2 cellular contexts compared by ENCODE assay signal in the genomic region with DNA sequence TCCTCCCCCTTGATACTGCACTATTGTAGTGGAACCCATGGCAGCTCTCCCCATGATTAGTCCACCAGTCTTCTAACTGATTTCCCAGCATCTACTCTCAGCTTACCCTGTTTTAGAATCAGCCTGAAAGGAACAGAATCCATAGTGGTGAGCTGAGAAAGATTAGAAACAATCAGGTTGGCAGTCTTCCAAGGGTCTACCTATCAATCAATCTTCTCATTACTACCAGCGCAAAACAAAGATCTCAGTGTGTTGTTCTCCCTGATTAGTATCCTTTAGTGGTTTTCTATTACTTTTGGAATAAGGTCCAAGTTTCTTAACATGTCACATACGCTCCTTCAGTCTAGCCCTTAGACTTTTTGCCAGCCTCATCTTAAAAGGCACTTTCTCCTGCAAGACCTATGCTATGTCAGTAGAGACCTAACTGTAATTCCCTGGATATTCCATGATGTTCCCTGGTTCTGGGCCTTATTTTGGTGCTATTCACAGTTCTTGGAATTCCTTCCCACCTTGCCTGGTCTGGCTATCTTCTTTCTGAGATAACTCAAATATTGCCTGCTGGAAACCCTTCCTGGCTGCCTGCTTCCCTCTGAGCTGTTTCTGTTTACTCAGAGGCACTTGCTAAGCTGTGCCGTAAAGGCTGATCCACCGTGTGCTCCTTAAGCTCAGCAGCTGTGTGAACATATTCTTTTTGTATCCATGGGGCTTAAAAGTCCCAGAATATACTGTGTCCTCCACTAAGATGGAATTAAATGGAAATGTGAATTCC.
TF ChIP-seq lines count a peak whose summit lies in the region.

No MANE protein-coding gene starts in this region.

TF ChIP-seq in IMR-90, 13 proteins besides CTCF, POLR2A, EP300 and RAD21 (continued from another document):
- TF ChIP-seq CEBPB (IDR thresholded peaks at IDR 0.05; ENCODE audit: low read depth, low read length) (no peak), MAZ (IDR thresholded peaks at IDR 0.05; ENCODE audit: borderline replicate concordance, low read depth, low read length) (no peak), SMC3 (IDR thresholded peaks at IDR 0.05; ENCODE audit: low read depth, low read length) (no peak), CHD1 (IDR thresholded peaks at IDR 0.05; ENCODE audit: low read depth, low read length) (no peak), MAFK (IDR thresholded peaks at IDR 0.05; ENCODE audit: low read depth, low read length) (no peak), RCOR1 (IDR thresholded peaks at IDR 0.05; ENCODE audit: insufficient replicate concordance, low read length) (no peak), NFE2L2 (IDR thresholded peaks at IDR 0.05; ENCODE audit: low read depth, low read length) (no peak), MXI1 (IDR thresholded peaks at IDR 0.05; ENCODE audit: borderline replicate concordance, low read depth, low read length) (no peak)
- TF ChIP-seq, protein P1, sequence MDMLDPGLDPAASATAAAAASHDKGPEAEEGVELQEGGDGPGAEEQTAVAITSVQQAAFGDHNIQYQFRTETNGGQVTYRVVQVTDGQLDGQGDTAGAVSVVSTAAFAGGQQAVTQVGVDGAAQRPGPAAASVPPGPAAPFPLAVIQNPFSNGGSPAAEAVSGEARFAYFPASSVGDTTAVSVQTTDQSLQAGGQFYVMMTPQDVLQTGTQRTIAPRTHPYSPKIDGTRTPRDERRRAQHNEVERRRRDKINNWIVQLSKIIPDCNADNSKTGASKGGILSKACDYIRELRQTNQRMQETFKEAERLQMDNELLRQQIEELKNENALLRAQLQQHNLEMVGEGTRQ (IDR thresholded peaks at IDR 0.05; ENCODE audit: low read depth, low read length) = no peak
- TF ChIP-seq, protein P2, sequence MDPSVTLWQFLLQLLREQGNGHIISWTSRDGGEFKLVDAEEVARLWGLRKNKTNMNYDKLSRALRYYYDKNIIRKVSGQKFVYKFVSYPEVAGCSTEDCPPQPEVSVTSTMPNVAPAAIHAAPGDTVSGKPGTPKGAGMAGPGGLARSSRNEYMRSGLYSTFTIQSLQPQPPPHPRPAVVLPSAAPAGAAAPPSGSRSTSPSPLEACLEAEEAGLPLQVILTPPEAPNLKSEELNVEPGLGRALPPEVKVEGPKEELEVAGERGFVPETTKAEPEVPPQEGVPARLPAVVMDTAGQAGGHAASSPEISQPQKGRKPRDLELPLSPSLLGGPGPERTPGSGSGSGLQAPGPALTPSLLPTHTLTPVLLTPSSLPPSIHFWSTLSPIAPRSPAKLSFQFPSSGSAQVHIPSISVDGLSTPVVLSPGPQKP (IDR thresholded peaks at IDR 0.05; ENCODE audit: borderline replicate concordance, low read depth, low read length) = no peak

TF ChIP-seq in WTC11, 78 proteins besides CTCF, POLR2A, EP300 and RAD21:
- TF ChIP-seq, protein P3, sequence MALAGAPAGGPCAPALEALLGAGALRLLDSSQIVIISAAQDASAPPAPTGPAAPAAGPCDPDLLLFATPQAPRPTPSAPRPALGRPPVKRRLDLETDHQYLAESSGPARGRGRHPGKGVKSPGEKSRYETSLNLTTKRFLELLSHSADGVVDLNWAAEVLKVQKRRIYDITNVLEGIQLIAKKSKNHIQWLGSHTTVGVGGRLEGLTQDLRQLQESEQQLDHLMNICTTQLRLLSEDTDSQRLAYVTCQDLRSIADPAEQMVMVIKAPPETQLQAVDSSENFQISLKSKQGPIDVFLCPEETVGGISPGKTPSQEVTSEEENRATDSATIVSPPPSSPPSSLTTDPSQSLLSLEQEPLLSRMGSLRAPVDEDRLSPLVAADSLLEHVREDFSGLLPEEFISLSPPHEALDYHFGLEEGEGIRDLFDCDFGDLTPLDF (CRISPR knock-in tag; IDR thresholded peaks at IDR 0.05) = no peak
- TF ChIP-seq, protein P4, sequence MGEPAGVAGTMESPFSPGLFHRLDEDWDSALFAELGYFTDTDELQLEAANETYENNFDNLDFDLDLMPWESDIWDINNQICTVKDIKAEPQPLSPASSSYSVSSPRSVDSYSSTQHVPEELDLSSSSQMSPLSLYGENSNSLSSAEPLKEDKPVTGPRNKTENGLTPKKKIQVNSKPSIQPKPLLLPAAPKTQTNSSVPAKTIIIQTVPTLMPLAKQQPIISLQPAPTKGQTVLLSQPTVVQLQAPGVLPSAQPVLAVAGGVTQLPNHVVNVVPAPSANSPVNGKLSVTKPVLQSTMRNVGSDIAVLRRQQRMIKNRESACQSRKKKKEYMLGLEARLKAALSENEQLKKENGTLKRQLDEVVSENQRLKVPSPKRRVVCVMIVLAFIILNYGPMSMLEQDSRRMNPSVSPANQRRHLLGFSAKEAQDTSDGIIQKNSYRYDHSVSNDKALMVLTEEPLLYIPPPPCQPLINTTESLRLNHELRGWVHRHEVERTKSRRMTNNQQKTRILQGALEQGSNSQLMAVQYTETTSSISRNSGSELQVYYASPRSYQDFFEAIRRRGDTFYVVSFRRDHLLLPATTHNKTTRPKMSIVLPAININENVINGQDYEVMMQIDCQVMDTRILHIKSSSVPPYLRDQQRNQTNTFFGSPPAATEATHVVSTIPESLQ (CRISPR knock-in tag; IDR thresholded peaks at IDR 0.05) = no peak
- TF ChIP-seq NR3C1 (CRISPR knock-in tag; conservative IDR thresholded peaks at IDR 0.05; ENCODE audit: low read depth) (no peak), NR1H2 (CRISPR knock-in tag; IDR thresholded peaks at IDR 0.05) (no peak), RORB (CRISPR knock-in tag; IDR thresholded peaks at IDR 0.05) (no peak), ZNF263 (CRISPR knock-in tag; IDR thresholded peaks at IDR 0.05; ENCODE audit: low read depth) (no peak), OVOL2 (CRISPR knock-in tag; IDR thresholded peaks at IDR 0.05; ENCODE audit: borderline replicate concordance) (no peak), CBFB (CRISPR knock-in tag; IDR thresholded peaks at IDR 0.05; ENCODE audit: low read depth) (no peak)
- TF ChIP-seq, protein P5, sequence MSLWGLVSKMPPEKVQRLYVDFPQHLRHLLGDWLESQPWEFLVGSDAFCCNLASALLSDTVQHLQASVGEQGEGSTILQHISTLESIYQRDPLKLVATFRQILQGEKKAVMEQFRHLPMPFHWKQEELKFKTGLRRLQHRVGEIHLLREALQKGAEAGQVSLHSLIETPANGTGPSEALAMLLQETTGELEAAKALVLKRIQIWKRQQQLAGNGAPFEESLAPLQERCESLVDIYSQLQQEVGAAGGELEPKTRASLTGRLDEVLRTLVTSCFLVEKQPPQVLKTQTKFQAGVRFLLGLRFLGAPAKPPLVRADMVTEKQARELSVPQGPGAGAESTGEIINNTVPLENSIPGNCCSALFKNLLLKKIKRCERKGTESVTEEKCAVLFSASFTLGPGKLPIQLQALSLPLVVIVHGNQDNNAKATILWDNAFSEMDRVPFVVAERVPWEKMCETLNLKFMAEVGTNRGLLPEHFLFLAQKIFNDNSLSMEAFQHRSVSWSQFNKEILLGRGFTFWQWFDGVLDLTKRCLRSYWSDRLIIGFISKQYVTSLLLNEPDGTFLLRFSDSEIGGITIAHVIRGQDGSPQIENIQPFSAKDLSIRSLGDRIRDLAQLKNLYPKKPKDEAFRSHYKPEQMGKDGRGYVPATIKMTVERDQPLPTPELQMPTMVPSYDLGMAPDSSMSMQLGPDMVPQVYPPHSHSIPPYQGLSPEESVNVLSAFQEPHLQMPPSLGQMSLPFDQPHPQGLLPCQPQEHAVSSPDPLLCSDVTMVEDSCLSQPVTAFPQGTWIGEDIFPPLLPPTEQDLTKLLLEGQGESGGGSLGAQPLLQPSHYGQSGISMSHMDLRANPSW (CRISPR knock-in tag; conservative IDR thresholded peaks at IDR 0.05; ENCODE audit: low read depth) = no peak
- TF ChIP-seq, protein P6, sequence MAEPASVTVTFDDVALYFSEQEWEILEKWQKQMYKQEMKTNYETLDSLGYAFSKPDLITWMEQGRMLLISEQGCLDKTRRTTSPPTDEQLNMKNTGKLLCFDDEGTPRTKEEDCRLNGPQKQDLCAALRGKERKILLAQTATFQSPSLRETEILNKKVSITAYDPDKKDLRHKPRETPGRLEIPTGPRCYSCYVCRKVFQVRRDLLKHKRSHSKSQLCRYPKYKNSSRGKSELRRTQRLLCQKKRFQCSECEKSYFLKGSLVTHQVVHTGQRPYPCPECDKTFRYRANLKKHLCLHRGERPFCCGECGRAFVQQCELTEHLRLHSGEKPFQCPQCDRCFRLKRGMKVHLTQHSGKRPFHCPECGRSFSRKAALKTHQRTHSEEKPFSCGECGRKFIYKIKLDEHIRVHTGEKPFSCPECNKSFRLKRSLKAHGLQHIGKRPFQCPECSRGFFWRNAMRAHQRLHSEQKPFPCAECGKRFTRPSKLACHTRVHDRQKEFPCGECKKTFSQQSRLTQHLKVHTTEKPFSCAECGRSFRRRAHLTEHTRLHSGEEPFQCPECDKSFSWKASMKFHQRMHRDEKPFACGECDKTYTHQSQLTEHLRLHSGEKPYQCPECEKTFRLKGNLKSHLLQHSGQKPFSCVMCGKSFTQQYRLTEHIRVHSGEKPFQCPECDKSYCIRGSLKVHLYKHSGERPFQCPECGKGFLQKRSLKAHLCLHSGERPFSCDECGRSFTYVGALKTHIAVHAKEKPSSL (CRISPR knock-in tag; conservative IDR thresholded peaks at IDR 0.05) = no peak
- TF ChIP-seq, protein P7, sequence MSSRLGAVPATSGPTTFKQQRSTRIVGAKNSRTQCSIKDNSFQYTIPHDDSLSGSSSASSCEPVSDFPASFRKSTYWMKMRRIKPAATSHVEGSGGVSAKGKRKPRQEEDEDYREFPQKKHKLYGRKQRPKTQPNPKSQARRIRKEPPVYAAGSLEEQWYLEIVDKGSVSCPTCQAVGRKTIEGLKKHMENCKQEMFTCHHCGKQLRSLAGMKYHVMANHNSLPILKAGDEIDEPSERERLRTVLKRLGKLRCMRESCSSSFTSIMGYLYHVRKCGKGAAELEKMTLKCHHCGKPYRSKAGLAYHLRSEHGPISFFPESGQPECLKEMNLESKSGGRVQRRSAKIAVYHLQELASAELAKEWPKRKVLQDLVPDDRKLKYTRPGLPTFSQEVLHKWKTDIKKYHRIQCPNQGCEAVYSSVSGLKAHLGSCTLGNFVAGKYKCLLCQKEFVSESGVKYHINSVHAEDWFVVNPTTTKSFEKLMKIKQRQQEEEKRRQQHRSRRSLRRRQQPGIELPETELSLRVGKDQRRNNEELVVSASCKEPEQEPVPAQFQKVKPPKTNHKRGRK (CRISPR knock-in tag; IDR thresholded peaks at IDR 0.05; ENCODE audit: borderline replicate concordance) = no peak
- TF ChIP-seq, protein P8, sequence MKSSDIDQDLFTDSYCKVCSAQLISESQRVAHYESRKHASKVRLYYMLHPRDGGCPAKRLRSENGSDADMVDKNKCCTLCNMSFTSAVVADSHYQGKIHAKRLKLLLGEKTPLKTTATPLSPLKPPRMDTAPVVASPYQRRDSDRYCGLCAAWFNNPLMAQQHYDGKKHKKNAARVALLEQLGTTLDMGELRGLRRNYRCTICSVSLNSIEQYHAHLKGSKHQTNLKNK (CRISPR knock-in tag; IDR thresholded peaks at IDR 0.05) = no peak
- TF ChIP-seq, protein P9, sequence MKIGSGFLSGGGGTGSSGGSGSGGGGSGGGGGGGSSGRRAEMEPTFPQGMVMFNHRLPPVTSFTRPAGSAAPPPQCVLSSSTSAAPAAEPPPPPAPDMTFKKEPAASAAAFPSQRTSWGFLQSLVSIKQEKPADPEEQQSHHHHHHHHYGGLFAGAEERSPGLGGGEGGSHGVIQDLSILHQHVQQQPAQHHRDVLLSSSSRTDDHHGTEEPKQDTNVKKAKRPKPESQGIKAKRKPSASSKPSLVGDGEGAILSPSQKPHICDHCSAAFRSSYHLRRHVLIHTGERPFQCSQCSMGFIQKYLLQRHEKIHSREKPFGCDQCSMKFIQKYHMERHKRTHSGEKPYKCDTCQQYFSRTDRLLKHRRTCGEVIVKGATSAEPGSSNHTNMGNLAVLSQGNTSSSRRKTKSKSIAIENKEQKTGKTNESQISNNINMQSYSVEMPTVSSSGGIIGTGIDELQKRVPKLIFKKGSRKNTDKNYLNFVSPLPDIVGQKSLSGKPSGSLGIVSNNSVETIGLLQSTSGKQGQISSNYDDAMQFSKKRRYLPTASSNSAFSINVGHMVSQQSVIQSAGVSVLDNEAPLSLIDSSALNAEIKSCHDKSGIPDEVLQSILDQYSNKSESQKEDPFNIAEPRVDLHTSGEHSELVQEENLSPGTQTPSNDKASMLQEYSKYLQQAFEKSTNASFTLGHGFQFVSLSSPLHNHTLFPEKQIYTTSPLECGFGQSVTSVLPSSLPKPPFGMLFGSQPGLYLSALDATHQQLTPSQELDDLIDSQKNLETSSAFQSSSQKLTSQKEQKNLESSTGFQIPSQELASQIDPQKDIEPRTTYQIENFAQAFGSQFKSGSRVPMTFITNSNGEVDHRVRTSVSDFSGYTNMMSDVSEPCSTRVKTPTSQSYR (CRISPR knock-in tag; IDR thresholded peaks at IDR 0.05) = no peak
